26 cellular contexts compared by ENCODE assay signal in the genomic region with DNA sequence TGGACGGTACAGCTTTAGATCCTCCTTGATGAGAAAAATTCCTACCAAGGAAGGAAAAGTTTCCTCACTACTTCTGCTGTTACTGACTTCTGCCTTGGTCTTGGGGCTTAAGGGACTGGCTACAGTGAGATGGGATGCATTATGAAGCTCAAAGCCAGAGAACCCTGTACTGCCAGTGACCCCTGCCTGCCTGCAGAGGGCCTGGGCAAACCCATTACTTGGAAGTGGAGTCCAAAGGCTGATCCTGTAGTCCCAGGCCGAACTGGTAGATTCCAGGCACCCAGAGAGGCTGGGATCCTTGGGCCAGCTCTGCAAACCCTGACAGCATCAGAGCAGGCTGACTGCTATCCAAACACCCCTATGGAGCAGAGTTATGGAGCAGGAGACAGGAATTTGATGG. TPM values are rescaled to one million over a fixed set of nuclear protein-coding genes. Genes with fewer than 3 reads are reported as not detected.
DNase-seq lines count a peak whose midpoint lies in the region; ATAC-seq, FAIRE-seq and TF ChIP-seq lines count a peak whose summit lies in the region.
"Had no signal": no experiment of that assay in that cellular context is flagged by ENCODE, and none has a peak within 500 bp of the region (broad histone marks: within the 10 kb centered on the region; RNA-seq: fewer than 3 reads in every experiment).

No MANE protein-coding gene starts in this region.

- intact Hi-C loops in HepG2 (cut with micrococcal nuclease; ENCODE audit: unreplicated experiment), result no loop called here
- intact Hi-C loops in right lobe of liver (cut with DNase I), result loop anchor here in 1 of 2 donors (5.0 kb wide), 1 partner anchor 111 kb away; no protein-coding TSS in a partner anchor

- H3K9me3 ChIP-seq in HepG2 (ENCODE audit: low read length), result no peaks in the 10 kb centered on the region
- H3K9me3 ChIP-seq in right lobe of liver, result no peaks in the 10 kb centered on the region
- no peaks in the 10 kb centered on the region for H3K9me3 ChIP-seq in endodermal cell (ENCODE audit: control insufficient read depth, low read length)

- H3K4me3 Mint-ChIP-seq in WTC11 (no peak overlapping the region), endodermal cell (no peak overlapping the region)
- H3K4me3 Mint-ChIP-seq: CD14-positive monocyte had no signal

- no peaks in the 10 kb centered on the region for H3K4me1 Mint-ChIP-seq in WTC11
- peaks cover 3% of the 10 kb centered on the region for H3K4me1 Mint-ChIP-seq in endodermal cell

- H3K9ac ChIP-seq in HepG2 (ENCODE audit: insufficient read depth, low read depth, low read length) (no peak overlapping the region), endodermal cell (ENCODE audit: extremely low read depth, low read length, poor library complexity, severe bottlenecking) (no peak overlapping the region)

- no peak overlapping the region for H3K4me2 ChIP-seq in HepG2 (ENCODE audit: low read depth, low read length)

- CTCF ChIA-PET in HepG2 (lab: Yijun Ruan, JAX; ENCODE audit: low intra/inter-chr PET ratio, low total read pairs) (no interaction called here), WTC11 (lab: Charles Lee) (interaction anchor here (0.6 to 1.5 kb wide), 10 partner anchors 10 to 320 kb away, joined by 3 to 6 read pairs (median 4); partner anchors contain the start of gene WDR38)

- H3K27me3 ChIP-seq in HepG2 (ENCODE audit: control insufficient read depth in 1 of 2, insufficient read depth in 2 of 2, low read length in 2 of 2), result no peaks in the 10 kb centered on the region
- H3K27me3 ChIP-seq in right lobe of liver, result no peaks in the 10 kb centered on the region
- no peaks in the 10 kb centered on the region for H3K27me3 ChIP-seq in endodermal cell (ENCODE audit: control insufficient read depth, insufficient read depth, low read length, poor library complexity, severe bottlenecking)

- peaks cover 16% of the 10 kb centered on the region for H3K4me1 ChIP-seq in HepG2 (ENCODE audit: insufficient read depth, low read length)
- no peaks in the 10 kb centered on the region for H3K4me1 ChIP-seq in right lobe of liver
- H3K4me1 ChIP-seq in endodermal cell (ENCODE audit: control insufficient read depth, insufficient read depth, low read length), result no peaks in the 10 kb centered on the region

- H3K27ac Mint-ChIP-seq in WTC11 (peak overlapping the region; percentile 73; the same call in 1 of the 2 replicates), endodermal cell (no peak overlapping the region)
- H3K27ac Mint-ChIP-seq: CD14-positive monocyte had no signal

- no peak for TF ChIP-seq RAD21 in HepG2 (CRISPR knock-in tag; IDR thresholded peaks at IDR 0.05)

- H3K27me3 Mint-ChIP-seq in WTC11 (ENCODE audit: low read depth), result no peaks in the 10 kb centered on the region
- H3K27me3 Mint-ChIP-seq in endodermal cell (ENCODE audit: insufficient read depth), result no peaks in the 10 kb centered on the region

- H3K36me3 ChIP-seq in HepG2 (replicated peaks in 1 of 2; ENCODE audit: control insufficient read depth in 1 of 2, insufficient read depth in 2 of 2, low read length in 2 of 2) (peaks cover 19 to 71% of the 10 kb centered on the region in 2 experiments), right lobe of liver (peaks cover 0 to 21% (median 0%) of the 10 kb centered on the region in 4 donors), endodermal cell (ENCODE audit: control insufficient read depth, insufficient read depth, low read length) (peaks cover 63% of the 10 kb centered on the region)

- H2AFZ ChIP-seq in HepG2 (ENCODE audit: low read length), result no peak overlapping the region

- H3K9me3 Mint-ChIP-seq in WTC11 (no peaks in the 10 kb centered on the region), endodermal cell (no peaks in the 10 kb centered on the region)
- H3K9me3 Mint-ChIP-seq: CD14-positive monocyte had no signal

- peaks cover 26% of the 10 kb centered on the region for H3K36me3 Mint-ChIP-seq in WTC11
- H3K36me3 Mint-ChIP-seq in endodermal cell (ENCODE audit: low read depth), result peaks cover 51% of the 10 kb centered on the region

- ATAC-seq in HepG2 (peak; percentile 81), right lobe of liver (no peak), WTC11 (peak; percentile 57), GM19452 (IDR thresholded peaks at IDR 0.05; ENCODE audit: unreplicated experiment) (no peak), GM21576 (IDR thresholded peaks at IDR 0.05; ENCODE audit: unreplicated experiment) (no peak)

- H3K4me3 ChIP-seq in HepG2 (replicated peaks in 1 of 3; ENCODE audit: insufficient read depth in 1 of 3, low read depth in 2 of 3, low read length in 3 of 3) (no peak overlapping the region), right lobe of liver (no peak overlapping the region), endodermal cell (ENCODE audit: low read length) (no peak overlapping the region)

- POLR2A ChIA-PET in HepG2 (lab: Yijun Ruan, JAX) (interaction anchor here (1.3 kb wide), 1 partner anchor 27 kb away, joined by 6 read pairs; no protein-coding TSS in a partner anchor), WTC11 (lab: Charles Lee) (interaction anchor here (0.7 kb wide), 1 partner anchor 198 kb away, joined by 5 read pairs; no protein-coding TSS in a partner anchor)

- no TSS peak for BruUV-seq in HepG2 (replicated peaks; lab: Mats Ljungman, UMichigan)

- H3K79me2 ChIP-seq in HepG2 (ENCODE audit: insufficient read depth, low read length), result no peaks in the 10 kb centered on the region

- no peaks in the 10 kb centered on the region for H4K20me1 ChIP-seq in HepG2 (ENCODE audit: insufficient read depth, low read length)

- FAIRE-seq in HepG2 (lab: Jason Lieb, UNC), result peak; percentile 8
- FAIRE-seq: D721Med, GM12891 had no signal

- no peak for DNase-seq in HepG2 (ENCODE audit: low spot score)
- DNase-seq in right lobe of liver, result no peak
- DNase-seq in WTC11 (ENCODE audit: low spot score), result no peak
- peak; percentile 63 for DNase-seq in endodermal cell
- no peak for DNase-seq in inferior parietal cortex (ENCODE audit: extremely low spot score)
- DNase-seq in D341Med (ENCODE audit: low spot score), result no peak
- DNase-seq: AML-193, DMS53, MM.1S, NCI-H1048, NCI-H1436, NCI-H187 treated with DMSO at 0.1 percent for 48 hours, NCI-H2107, NCI-H446 treated with DMSO at 0.1 percent for 48 hours, NCI-H526 treated with DMSO at 0.1 percent for 48 hours, Right ventricle myocardium superior had no signal

- in situ Hi-C loops in HepG2 (cut with HindIII; ENCODE audit: extremely low pct_ligation_motif_present, low pct_unique_long_range_greater_than_20kb), result no loop called here

- 67% methylated on average over 2 of the region's 2 CpGs for WGBS in HepG2 (ENCODE audit: low lambda C conversion rate)
- 86% methylated on average over 2 of the region's 2 CpGs for WGBS in right lobe of liver (ENCODE audit: insufficient coverage, low coverage, low lambda C conversion rate, missing lambda C conversion rate)
- WGBS in endodermal cell (ENCODE audit: insufficient coverage in 1 of 2, insufficient read length in 1 of 2), 2 experiments, result 96% methylated on average over 2 of the region's 2 CpGs; no CpG with 5 or more reads in 1 of the 2 experiments

- H3K27ac ChIP-seq in HepG2 (ENCODE audit: extremely low read length, insufficient read depth, low read length), result peak overlapping the region; percentile 11
- no peak overlapping the region for H3K27ac ChIP-seq in right lobe of liver
- H3K27ac ChIP-seq in endodermal cell (ENCODE audit: low read depth, low read length), result no peak overlapping the region
- H3K27ac ChIP-seq: 22Rv1 had no signal

- TF ChIP-seq EP300 in HepG2 (IDR thresholded peaks at IDR 0.05; ENCODE audit: low read depth in 2 of 2, low read length in 2 of 2), result no peak
- no peak for TF ChIP-seq EP300 in HepG2 (CRISPR knock-in tag; IDR thresholded peaks at IDR 0.05; ENCODE audit: borderline replicate concordance)

- TF ChIP-seq CTCF in HepG2 (CRISPR knock-in tag; IDR thresholded peaks at IDR 0.05) (peak; percentile 21; the same call in 1 of the 2 replicates), right lobe of liver (IDR thresholded peaks at IDR 0.05) (no peak), WTC11 (IDR thresholded peaks at IDR 0.05) (no peak), endodermal cell (conservative IDR thresholded peaks at IDR 0.05) (peak; percentile 61)

- TF ChIP-seq POLR2A in HepG2 (IDR thresholded peaks at IDR 0.05; ENCODE audit: insufficient read depth in 1 of 2, low read depth in 2 of 2, low read length in 2 of 2) (no peak), right lobe of liver (IDR thresholded peaks at IDR 0.05) (no peak)

TF ChIP-seq in HepG2, 621 proteins besides CTCF, POLR2A, EP300 and RAD21 (continues in another document):
- TF ChIP-seq FOXJ3 (CRISPR knock-in tag; IDR thresholded peaks at IDR 0.05; ENCODE audit: borderline replicate concordance), result no peak
- TF ChIP-seq PHF20 (CRISPR knock-in tag; IDR thresholded peaks at IDR 0.05), result no peak

TF ChIP-seq in WTC11, 78 proteins besides CTCF, POLR2A, EP300 and RAD21 (continues in another document):
- no peak for TF ChIP-seq HMGA2 (CRISPR knock-in tag; IDR thresholded peaks at IDR 0.05)
- TF ChIP-seq ZNF138 (CRISPR knock-in tag; conservative IDR thresholded peaks at IDR 0.05), result no peak

RNA-seq across cellular contexts. Expression of gene NR5A1, which starts 25.7 kb away (rescaled TPM):
- 38.8 and 44.7 TPM in 2 replicates for total RNA-seq in HepG2 (2016; rRNA removed; fragmentation: Illumina TruSeq; extraction: Trizol)
- 7.2 and 7.8 TPM in 2 replicates for total RNA-seq in HepG2 (2016; cell fraction: cytosol; rRNA removed; fragmentation: Illumina TruSeq; extraction: Trizol; ENCODE audit: low read depth)
- total RNA-seq in HepG2 (2016; cell fraction: insoluble cytoplasmic fraction; rRNA removed; fragmentation: Illumina TruSeq; extraction: Trizol), result 32.3 and 46.7 TPM in 2 replicates
- 22.5 and 25.3 TPM in 2 replicates for total RNA-seq in HepG2 (2016; cell fraction: membrane; rRNA removed; fragmentation: Illumina TruSeq; extraction: Trizol)
- total RNA-seq in HepG2 (2016; cell fraction: nucleus; rRNA removed; fragmentation: Illumina TruSeq; extraction: Trizol), result 26.4 and 32.4 TPM in 2 replicates
- 28.9 and 43.2 TPM in 2 replicates for polyA plus RNA-seq in HepG2 (2011; rRNA removed)
- polyA plus RNA-seq in HepG2 (2011; cell fraction: cytosol; rRNA removed), result 25.4 and 37.8 TPM in 2 replicates
- polyA plus RNA-seq in HepG2 (2011; cell fraction: nucleus; rRNA removed), result 82.6 and 84.5 TPM in 2 replicates
- 22.4 and 32.6 TPM in 2 replicates for polyA plus RNA-seq in HepG2 (2012)
- 6.7 and 7.0 TPM in 2 replicates for polyA plus RNA-seq in HepG2 (2016; cell fraction: cytosol; fragmentation: Illumina TruSeq; extraction: Trizol; ENCODE audit: low read depth)
- 34.3 and 43.6 TPM in 2 replicates for polyA plus RNA-seq in HepG2 (2016; cell fraction: insoluble cytoplasmic fraction; fragmentation: Illumina TruSeq; extraction: Trizol; ENCODE audit: low read depth)
- 17.4 and 17.9 TPM in 2 replicates for polyA plus RNA-seq in HepG2 (2016; cell fraction: membrane; fragmentation: Illumina TruSeq; extraction: Trizol; ENCODE audit: low read depth)
- polyA plus RNA-seq in HepG2 (2016; cell fraction: nucleus; fragmentation: Illumina TruSeq; extraction: Trizol; ENCODE audit: insufficient read depth, low read depth), result 59.8 and 63.0 TPM in 2 replicates
- polyA minus RNA-seq in HepG2 (2011; rRNA and poly(A)+ RNA removed; ENCODE audit: low replicate concordance), result 75.6 TPM in 1 of 2 replicates, not detected in the other
- 33.2 and 39.7 TPM in 2 replicates for polyA minus RNA-seq in HepG2 (2011; cell fraction: cytosol; rRNA and poly(A)+ RNA removed)
- 18.8 and 21.6 TPM in 2 replicates for polyA minus RNA-seq in HepG2 (2011; cell fraction: nucleus; rRNA and poly(A)+ RNA removed)
- under 1 TPM in 1 of 6 experiments, not detected in 5; 0.26 TPM for total RNA-seq in right lobe of liver
- 0.39 to 0.77 TPM (median 0.60 TPM) in 3 replicates for total RNA-seq in WTC11 (2021)
- under 1 TPM in 1 of 2 donors, not detected in 1; 0.37 TPM for total RNA-seq in endodermal cell
- 0.25 TPM for polyA plus RNA-seq in endodermal cell (2013, experiment 1 of 2)
- polyA plus RNA-seq in endodermal cell (2013, experiment 2 of 2), result not detected
- total RNA-seq: H4, LHCN-M2, Right ventricle myocardium superior, SK-MEL-5 had no signal
- polyA plus RNA-seq: AG04450, CD14-positive monocyte had no signal

Comparison
In these comparisons a context has a peak if more than half of its experiments do, and no peak if none do; other contexts are left out.
1. ATAC-seq: peak in HepG2 (single experiment) and WTC11 (single experiment); none in right lobe of liver (0 of 4), GM19452 (single experiment) and GM21576 (single experiment).
2. CTCF ChIP-seq: peak in HepG2 (single experiment) and endodermal cell (single experiment); none in right lobe of liver (0 of 4) and WTC11 (single experiment).
3. Of the 50 proteins assayed by ChIP-seq in both HepG2 and WTC11: peak only in HepG2: CTCF; only in WTC11: none; in both: none; in neither: 49.